In the genomic region with DNA sequence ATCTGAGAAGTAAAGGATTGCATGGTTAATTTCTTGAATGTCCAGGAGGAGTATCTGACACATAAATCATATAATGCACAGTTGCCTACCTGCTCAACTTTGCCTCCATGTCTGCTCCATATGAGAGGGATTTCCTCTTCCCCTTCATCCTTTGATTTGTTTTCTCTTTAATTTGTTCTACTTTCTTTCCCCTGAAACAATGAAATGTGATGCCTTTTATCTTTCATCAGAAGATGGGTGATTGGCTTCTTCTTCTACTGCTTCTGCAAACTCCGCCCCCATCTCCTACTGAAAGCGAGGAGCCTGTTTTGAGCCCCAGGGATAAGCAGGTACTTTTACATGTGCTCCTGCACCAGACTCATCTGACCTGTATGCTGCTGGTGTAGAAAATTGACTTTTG, we compare ENCODE assay signal across 1 cellular context.
TF ChIP-seq lines count a peak whose summit lies in the region.

No MANE protein-coding gene starts in this region.

TF ChIP-seq in GM23338, 12 proteins besides CTCF, POLR2A, EP300 and RAD21 (continued from another document):
- TF ChIP-seq, protein P1, sequence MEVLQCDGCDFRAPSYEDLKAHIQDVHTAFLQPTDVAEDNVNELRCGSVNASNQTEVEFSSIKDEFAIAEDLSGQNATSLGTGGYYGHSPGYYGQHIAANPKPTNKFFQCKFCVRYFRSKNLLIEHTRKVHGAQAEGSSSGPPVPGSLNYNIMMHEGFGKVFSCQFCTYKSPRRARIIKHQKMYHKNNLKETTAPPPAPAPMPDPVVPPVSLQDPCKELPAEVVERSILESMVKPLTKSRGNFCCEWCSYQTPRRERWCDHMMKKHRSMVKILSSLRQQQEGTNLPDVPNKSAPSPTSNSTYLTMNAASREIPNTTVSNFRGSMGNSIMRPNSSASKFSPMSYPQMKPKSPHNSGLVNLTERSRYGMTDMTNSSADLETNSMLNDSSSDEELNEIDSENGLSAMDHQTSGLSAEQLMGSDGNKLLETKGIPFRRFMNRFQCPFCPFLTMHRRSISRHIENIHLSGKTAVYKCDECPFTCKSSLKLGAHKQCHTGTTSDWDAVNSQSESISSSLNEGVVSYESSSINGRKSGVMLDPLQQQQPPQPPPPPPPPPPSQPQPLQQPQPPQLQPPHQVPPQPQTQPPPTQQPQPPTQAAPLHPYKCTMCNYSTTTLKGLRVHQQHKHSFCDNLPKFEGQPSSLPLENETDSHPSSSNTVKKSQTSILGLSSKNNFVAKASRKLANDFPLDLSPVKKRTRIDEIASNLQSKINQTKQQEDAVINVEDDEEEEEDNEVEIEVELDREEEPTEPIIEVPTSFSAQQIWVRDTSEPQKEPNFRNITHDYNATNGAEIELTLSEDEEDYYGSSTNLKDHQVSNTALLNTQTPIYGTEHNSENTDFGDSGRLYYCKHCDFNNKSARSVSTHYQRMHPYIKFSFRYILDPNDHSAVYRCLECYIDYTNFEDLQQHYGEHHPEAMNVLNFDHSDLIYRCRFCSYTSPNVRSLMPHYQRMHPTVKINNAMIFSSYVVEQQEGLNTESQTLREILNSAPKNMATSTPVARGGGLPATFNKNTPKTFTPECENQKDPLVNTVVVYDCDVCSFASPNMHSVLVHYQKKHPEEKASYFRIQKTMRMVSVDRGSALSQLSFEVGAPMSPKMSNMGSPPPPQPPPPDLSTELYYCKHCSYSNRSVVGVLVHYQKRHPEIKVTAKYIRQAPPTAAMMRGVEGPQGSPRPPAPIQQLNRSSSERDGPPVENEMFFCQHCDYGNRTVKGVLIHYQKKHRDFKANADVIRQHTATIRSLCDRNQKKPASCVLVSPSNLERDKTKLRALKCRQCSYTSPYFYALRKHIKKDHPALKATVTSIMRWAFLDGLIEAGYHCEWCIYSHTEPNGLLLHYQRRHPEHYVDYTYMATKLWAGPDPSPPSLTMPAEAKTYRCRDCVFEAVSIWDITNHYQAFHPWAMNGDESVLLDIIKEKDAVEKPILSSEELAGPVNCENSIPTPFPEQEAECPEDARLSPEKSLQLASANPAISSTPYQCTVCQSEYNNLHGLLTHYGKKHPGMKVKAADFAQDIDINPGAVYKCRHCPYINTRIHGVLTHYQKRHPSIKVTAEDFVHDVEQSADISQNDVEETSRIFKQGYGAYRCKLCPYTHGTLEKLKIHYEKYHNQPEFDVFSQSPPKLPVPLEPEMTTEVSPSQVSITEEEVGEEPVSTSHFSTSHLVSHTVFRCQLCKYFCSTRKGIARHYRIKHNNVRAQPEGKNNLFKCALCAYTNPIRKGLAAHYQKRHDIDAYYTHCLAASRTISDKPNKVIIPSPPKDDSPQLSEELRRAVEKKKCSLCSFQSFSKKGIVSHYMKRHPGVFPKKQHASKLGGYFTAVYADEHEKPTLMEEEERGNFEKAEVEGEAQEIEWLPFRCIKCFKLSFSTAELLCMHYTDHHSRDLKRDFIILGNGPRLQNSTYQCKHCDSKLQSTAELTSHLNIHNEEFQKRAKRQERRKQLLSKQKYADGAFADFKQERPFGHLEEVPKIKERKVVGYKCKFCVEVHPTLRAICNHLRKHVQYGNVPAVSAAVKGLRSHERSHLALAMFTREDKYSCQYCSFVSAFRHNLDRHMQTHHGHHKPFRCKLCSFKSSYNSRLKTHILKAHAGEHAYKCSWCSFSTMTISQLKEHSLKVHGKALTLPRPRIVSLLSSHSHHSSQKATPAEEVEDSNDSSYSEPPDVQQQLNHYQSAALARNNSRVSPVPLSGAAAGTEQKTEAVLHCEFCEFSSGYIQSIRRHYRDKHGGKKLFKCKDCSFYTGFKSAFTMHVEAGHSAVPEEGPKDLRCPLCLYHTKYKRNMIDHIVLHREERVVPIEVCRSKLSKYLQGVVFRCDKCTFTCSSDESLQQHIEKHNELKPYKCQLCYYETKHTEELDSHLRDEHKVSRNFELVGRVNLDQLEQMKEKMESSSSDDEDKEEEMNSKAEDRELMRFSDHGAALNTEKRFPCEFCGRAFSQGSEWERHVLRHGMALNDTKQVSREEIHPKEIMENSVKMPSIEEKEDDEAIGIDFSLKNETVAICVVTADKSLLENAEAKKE (CRISPR knock-in tag; IDR thresholded peaks at IDR 0.05), result no peak
- TF ChIP-seq, protein P2, sequence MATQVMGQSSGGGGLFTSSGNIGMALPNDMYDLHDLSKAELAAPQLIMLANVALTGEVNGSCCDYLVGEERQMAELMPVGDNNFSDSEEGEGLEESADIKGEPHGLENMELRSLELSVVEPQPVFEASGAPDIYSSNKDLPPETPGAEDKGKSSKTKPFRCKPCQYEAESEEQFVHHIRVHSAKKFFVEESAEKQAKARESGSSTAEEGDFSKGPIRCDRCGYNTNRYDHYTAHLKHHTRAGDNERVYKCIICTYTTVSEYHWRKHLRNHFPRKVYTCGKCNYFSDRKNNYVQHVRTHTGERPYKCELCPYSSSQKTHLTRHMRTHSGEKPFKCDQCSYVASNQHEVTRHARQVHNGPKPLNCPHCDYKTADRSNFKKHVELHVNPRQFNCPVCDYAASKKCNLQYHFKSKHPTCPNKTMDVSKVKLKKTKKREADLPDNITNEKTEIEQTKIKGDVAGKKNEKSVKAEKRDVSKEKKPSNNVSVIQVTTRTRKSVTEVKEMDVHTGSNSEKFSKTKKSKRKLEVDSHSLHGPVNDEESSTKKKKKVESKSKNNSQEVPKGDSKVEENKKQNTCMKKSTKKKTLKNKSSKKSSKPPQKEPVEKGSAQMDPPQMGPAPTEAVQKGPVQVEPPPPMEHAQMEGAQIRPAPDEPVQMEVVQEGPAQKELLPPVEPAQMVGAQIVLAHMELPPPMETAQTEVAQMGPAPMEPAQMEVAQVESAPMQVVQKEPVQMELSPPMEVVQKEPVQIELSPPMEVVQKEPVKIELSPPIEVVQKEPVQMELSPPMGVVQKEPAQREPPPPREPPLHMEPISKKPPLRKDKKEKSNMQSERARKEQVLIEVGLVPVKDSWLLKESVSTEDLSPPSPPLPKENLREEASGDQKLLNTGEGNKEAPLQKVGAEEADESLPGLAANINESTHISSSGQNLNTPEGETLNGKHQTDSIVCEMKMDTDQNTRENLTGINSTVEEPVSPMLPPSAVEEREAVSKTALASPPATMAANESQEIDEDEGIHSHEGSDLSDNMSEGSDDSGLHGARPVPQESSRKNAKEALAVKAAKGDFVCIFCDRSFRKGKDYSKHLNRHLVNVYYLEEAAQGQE (IDR thresholded peaks at IDR 0.05; ENCODE audit: unreplicated experiment), result no peak
- no peak for TF ChIP-seq ZNF114 (CRISPR knock-in tag; IDR thresholded peaks at IDR 0.05)
- TF ChIP-seq POLR2AphosphoS5 (IDR thresholded peaks at IDR 0.05; ENCODE audit: low read depth), result no peak
- TF ChIP-seq ZNF331 (CRISPR knock-in tag; IDR thresholded peaks at IDR 0.05; ENCODE audit: low read depth), result no peak
